14 cellular contexts compared by ENCODE assay signal in genomic region chr9:72873456-72873855, GRCh38.
DNase-seq lines count a peak whose midpoint lies in the region; ATAC-seq and TF ChIP-seq lines count a peak whose summit lies in the region.
"Had no signal": no experiment of that assay in that cellular context is flagged by ENCODE, and none has a peak within 500 bp of the region (broad histone marks: within the 10 kb centered on the region; RNA-seq: fewer than 3 reads in every experiment).

No MANE protein-coding gene starts in this region.

- H3K4me1 ChIP-seq in ascending aorta (peaks cover 3 to 29% of the 10 kb centered on the region in 2 donors), aorta (ENCODE audit: control insufficient read depth in 1 of 2, insufficient read depth in 2 of 2, low read length in 2 of 2) (no peaks in the 10 kb centered on the region)

- peak overlapping the region; percentile 40 for H3K27ac Mint-ChIP-seq in nephron progenitor cell
- H3K27ac Mint-ChIP-seq in activated CD4-positive, alpha-beta T cell treated with anti-CD3 and anti-CD28 coated beads, Interleukin-2, amount 10 ng/mL, durations not matched to agents 7 days and 5 days: no peak overlapping the region
- H3K27ac Mint-ChIP-seq: CD14-positive monocyte; CD8-positive, alpha-beta T cell had no signal

- H3K27me3 ChIP-seq in ascending aorta (no peaks in the 10 kb centered on the region), aorta (ENCODE audit: control insufficient read depth in 1 of 2, insufficient read depth in 2 of 2, low read length in 1 of 2) (no peaks in the 10 kb centered on the region)

- WGBS in aorta, 2 donors: 4% methylated on average over 1 of the region's 1 CpG

- TF ChIP-seq CTCF in AG10803 (conservative IDR thresholded peaks at IDR 0.05; ENCODE audit: low read length): no peak
- TF ChIP-seq CTCF in ascending aorta (IDR thresholded peaks at IDR 0.05): no peak
- TF ChIP-seq CTCF in nephron progenitor cell (IDR thresholded peaks at IDR 0.05): no peak

- no peaks in the 10 kb centered on the region for H3K36me3 Mint-ChIP-seq in nephron progenitor cell (ENCODE audit: low read depth)
- H3K36me3 Mint-ChIP-seq in activated CD4-positive, alpha-beta T cell treated with anti-CD3 and anti-CD28 coated beads, Interleukin-2, amount 10 ng/mL, durations not matched to agents 7 days and 5 days (ENCODE audit: low read depth): no peaks in the 10 kb centered on the region
- H3K36me3 Mint-ChIP-seq: CD14-positive monocyte; CD8-positive, alpha-beta T cell had no signal

- H3K27ac ChIP-seq in ascending aorta (peak overlapping the region; percentile 21 to 26), aorta (ENCODE audit: low read depth in 1 of 2, low read length in 2 of 2) (no peak overlapping the region)

- POLR2A ChIA-PET in activated CD4-positive, alpha-beta T cell treated with anti-CD3 and anti-CD28 coated beads, Interleukin-2, amount 10 ng/mL, durations not matched to agents 7 days and 5 days (lab: Charles Lee): no interaction called here

- peak; percentile 23 for DNase-seq in AG10803 (ENCODE audit: low read depth)
- DNase-seq in ascending aorta (ENCODE audit: low spot score in 2 of 2): no peak
- DNase-seq in nephron progenitor cell: no peak
- no peak for DNase-seq in aorta
- no peak for DNase-seq in NCI-H2171 treated with DMSO at 0.1 percent for 48 hours (lab: John Stamatoyannopoulos, UW)
- DNase-seq in activated CD4-positive, alpha-beta T cell treated with anti-CD3 and anti-CD28 coated beads, Interleukin-2, amount 10 ng/mL, durations not matched to agents 7 days and 5 days: no peak
- DNase-seq in NAMALWA (ENCODE audit: low spot score): no peak
- DNase-seq: CD8-positive, alpha-beta T cell; COR-L47; DND-41; GF-D8; HCEC 1CT; HFFc6 had no signal

- peak; percentile 20 for ATAC-seq in aorta (ENCODE audit: low FRiP score)
- ATAC-seq: CD8-positive, alpha-beta T cell had no signal

- peaks cover 3% of the 10 kb centered on the region for H3K27me3 Mint-ChIP-seq in nephron progenitor cell (ENCODE audit: low read depth, poor library complexity)
- H3K27me3 Mint-ChIP-seq in activated CD4-positive, alpha-beta T cell treated with anti-CD3 and anti-CD28 coated beads, Interleukin-2, amount 10 ng/mL, durations not matched to agents 7 days and 5 days: peaks cover 2% of the 10 kb centered on the region

- H3K4me3 Mint-ChIP-seq in nephron progenitor cell: no peak overlapping the region
- no peak overlapping the region for H3K4me3 Mint-ChIP-seq in activated CD4-positive, alpha-beta T cell treated with anti-CD3 and anti-CD28 coated beads, Interleukin-2, amount 10 ng/mL, durations not matched to agents 7 days and 5 days
- H3K4me3 Mint-ChIP-seq: CD14-positive monocyte; CD8-positive, alpha-beta T cell; HFFc6 had no signal

- peaks cover 10% of the 10 kb centered on the region for H3K4me1 Mint-ChIP-seq in nephron progenitor cell
- H3K4me1 Mint-ChIP-seq in activated CD4-positive, alpha-beta T cell treated with anti-CD3 and anti-CD28 coated beads, Interleukin-2, amount 10 ng/mL, durations not matched to agents 7 days and 5 days: no peaks in the 10 kb centered on the region

- H3K9me3 Mint-ChIP-seq in nephron progenitor cell: peaks cover 13% of the 10 kb centered on the region
- H3K9me3 Mint-ChIP-seq in activated CD4-positive, alpha-beta T cell treated with anti-CD3 and anti-CD28 coated beads, Interleukin-2, amount 10 ng/mL, durations not matched to agents 7 days and 5 days: no peaks in the 10 kb centered on the region
- H3K9me3 Mint-ChIP-seq: CD14-positive monocyte; CD8-positive, alpha-beta T cell; HFFc6 had no signal

- intact Hi-C loops in ascending aorta (cut with DNase I) (loop anchor here (5.0 kb wide), 1 partner anchor 209 kb away; no protein-coding TSS in a partner anchor), aorta (cut with DNase I) (loop anchor here (5.0 to 10.0 kb wide), 2 partner anchors 71 to 149 kb away; no protein-coding TSS in a partner anchor)

- H3K36me3 ChIP-seq in ascending aorta: no peaks in the 10 kb centered on the region
- H3K36me3 ChIP-seq in aorta (ENCODE audit: control insufficient read depth in 1 of 2, insufficient read depth in 2 of 2, low read length in 1 of 2): no peaks in the 10 kb centered on the region

- H3K9me3 ChIP-seq in ascending aorta (no peaks in the 10 kb centered on the region), aorta (ENCODE audit: control insufficient read depth, low read length) (no peaks in the 10 kb centered on the region)

- H3K4me3 ChIP-seq in AG10803 (ENCODE audit: low read length) (no peak overlapping the region), ascending aorta (no peak overlapping the region), aorta (ENCODE audit: low read length in 2 of 2) (no peak overlapping the region)

- CTCF ChIA-PET in activated CD4-positive, alpha-beta T cell treated with anti-CD3 and anti-CD28 coated beads, Interleukin-2, amount 10 ng/mL, durations not matched to agents 7 days and 5 days (lab: Charles Lee): interaction anchor here (0.7 kb wide), 1 partner anchor 26 kb away, joined by 3 read pairs; no protein-coding TSS in a partner anchor

Comparison
In these comparisons a context has a peak if more than half of its experiments do, and no peak if none do; other contexts are left out.
1. H3K27ac ChIP-seq: peak in ascending aorta (2 of 2); none in aorta (0 of 2).